ENCODE assay signal across 22 cellular contexts in the genomic region with DNA sequence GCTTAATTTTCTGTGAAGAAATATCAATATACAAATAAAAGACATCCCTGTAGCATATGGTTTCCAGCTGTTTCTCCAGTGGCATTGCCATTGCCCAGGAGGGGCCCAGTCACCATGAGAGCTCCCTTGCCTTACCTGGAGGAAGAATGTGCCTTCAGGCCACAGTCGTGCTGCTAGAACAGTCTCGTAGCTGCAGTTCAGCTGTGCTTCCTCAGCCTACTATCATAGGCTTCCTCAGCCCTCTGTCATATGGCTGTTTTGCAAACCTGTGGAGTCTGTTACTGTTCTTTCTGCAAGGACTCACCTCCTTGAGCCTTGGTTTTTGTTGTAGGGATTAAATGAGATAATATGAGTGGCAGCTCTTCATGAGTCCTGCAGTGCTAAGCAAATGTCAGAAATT.
"Had no signal": no experiment of that assay in that cellular context is flagged by ENCODE, and none has a peak within 500 bp of the region (broad histone marks: within the 10 kb centered on the region; RNA-seq: fewer than 3 reads in every experiment).

No MANE protein-coding gene starts in this region.

- H2AFZ ChIP-seq: PC-9 had no signal

- H3K9ac ChIP-seq: KMS-11 had no signal

- DNase-seq: Kasumi-1, MV-4-11, NCI-H1048, NCI-H1105, NCI-H1417, NCI-H1436 treated with DMSO at 0.1 percent for 48 hours, NCI-H1694, NCI-H187 treated with DMSO at 0.1 percent for 48 hours, NCI-H2081, NCI-H2107, NCI-H2227 treated with DMSO at 0.1 percent for 48 hours, NCI-H524 treated with DMSO at 0.1 percent for 48 hours, NCI-H69, NCI-H774, PC-9, Peyer's patch, SIG-M5 had no signal

- ATAC-seq: K562, Right ventricle myocardium inferior had no signal

- H3K27me3 ChIP-seq: Peyer's patch, SJSA1 had no signal

- H3K4me3 ChIP-seq: K562, PC-9, Peyer's patch, SJSA1, SK-N-MC had no signal

- H3K9me3 ChIP-seq: Peyer's patch, SJSA1 had no signal

- H3K36me3 ChIP-seq: Peyer's patch, SJSA1 had no signal

- H3K4me1 ChIP-seq: SJSA1 had no signal

- H3K27ac ChIP-seq: KMS-11, PC-9, SJSA1, SK-N-MC had no signal

- H3K4me2 ChIP-seq: KMS-11, PC-9 had no signal
